In genomic region chr10:119445311-119445934, GRCh38 we compare ENCODE assay signal across 8 cellular contexts.
DNase-seq lines count a peak whose midpoint lies in the region; ATAC-seq and TF ChIP-seq lines count a peak whose summit lies in the region.

No MANE protein-coding gene starts in this region.

- intact Hi-C loops in Calu3 (cut with micrococcal nuclease; ENCODE audit: unreplicated experiment), result loop anchor here (2.0 to 5.0 kb wide), 2 partner anchors 42 to 247 kb away; no protein-coding TSS in a partner anchor
- intact Hi-C loops in breast epithelium (cut with DNase I; ENCODE audit: low total_unique reads), result loop anchor here (10.0 kb wide), 1 partner anchor 241 kb away; the partner anchor contains the start of gene GRK5

- BruUV-seq in Calu3 (replicated peaks; lab: Mats Ljungman, UMichigan), result no TSS peak

- H3K79me2 ChIP-seq in GM23248 (ENCODE audit: insufficient read depth), result no peaks in the 10 kb centered on the region

- CTCF ChIA-PET in Calu3 (lab: Charles Lee), result interaction anchor here (0.8 to 1.4 kb wide), 6 partner anchors 44 to 306 kb away, joined by 3 to 11 read pairs (median 5); partner anchors contain the start of gene GRK5

- H3K27ac Mint-ChIP-seq in Calu3 (ENCODE audit: unreplicated experiment), result no peak overlapping the region

- peaks cover 21% of the 10 kb centered on the region for H3K4me1 ChIP-seq in GM23248 (ENCODE audit: insufficient read depth)
- peaks cover 14% of the 10 kb centered on the region in 2 donors for H3K4me1 ChIP-seq in breast epithelium

- in situ Hi-C loops in GM23248 (cut with MboI), result no loop called here

- H3K27me3 Mint-ChIP-seq in Calu3 (ENCODE audit: unreplicated experiment), result no peaks in the 10 kb centered on the region

- 19 to 20% methylated on average over 10 of the region's 10 CpGs for WGBS in GM23248 (ENCODE audit: low coverage in 1 of 2, low lambda C conversion rate in 2 of 2, missing lambda C conversion rate in 2 of 2), 2 experiments

- no peaks in the 10 kb centered on the region for H3K9me3 Mint-ChIP-seq in Calu3 (ENCODE audit: low read depth, unreplicated experiment)

- no peak for ATAC-seq in GM19328 (IDR thresholded peaks at IDR 0.05; ENCODE audit: unreplicated experiment)

- peak; percentile 82 for DNase-seq in Calu3
- DNase-seq in GM23248, result peak; percentile 78
- peak; percentile 6 to 30 for DNase-seq in NCI-H1930 (lab: John Stamatoyannopoulos, UW)
- peak; percentile 74 to 89 for DNase-seq in breast epithelium (ENCODE audit: low spot score in 2 of 2)
- DNase-seq in inferior parietal cortex (ENCODE audit: extremely low spot score), result peak; percentile 85
- peak; percentile 91 for DNase-seq in stimulated activated CD4-positive, alpha-beta T cell treated with anti-CD3 and anti-CD28 coated beads, Interleukin-15, amount 100 ng/mL, for 24 hours

- TF ChIP-seq CTCF in Calu3 (IDR thresholded peaks at IDR 0.05; ENCODE audit: unreplicated experiment), result peak; percentile 69
- TF ChIP-seq CTCF in VCaP (conservative IDR thresholded peaks at IDR 0.05), result peak; percentile 89
- TF ChIP-seq CTCF in breast epithelium (IDR thresholded peaks at IDR 0.05), result peak; percentile 84 to 95 (median 92)

- no peaks in the 10 kb centered on the region for H3K9me2 ChIP-seq in GM23248 (ENCODE audit: insufficient read depth)

- no peaks in the 10 kb centered on the region for H3K36me3 Mint-ChIP-seq in Calu3 (ENCODE audit: insufficient read depth, unreplicated experiment)

- TF ChIP-seq POLR2A in breast epithelium (IDR thresholded peaks at IDR 0.05), result no peak

- H3K4me3 ChIP-seq in GM23248 (no peak overlapping the region), breast epithelium (no peak overlapping the region)

- 0 out of 2 replicates have a peak, but pooled peaks cover 9% of the 10 kb centered on the region for H3F3A ChIP-seq in GM23248 (ENCODE audit: insufficient read depth)

- H3K9me3 ChIP-seq in GM23248 (ENCODE audit: low read depth) (no peaks in the 10 kb centered on the region), breast epithelium (no peaks in the 10 kb centered on the region)

- H3K27ac ChIP-seq in GM23248 (no peak overlapping the region), VCaP (no peak overlapping the region), breast epithelium (peak overlapping the region in 1 of 2 donors; percentile 38)

- H3K4me2 ChIP-seq in GM23248 (ENCODE audit: unreplicated experiment), result no peak overlapping the region

- H3K4me3 Mint-ChIP-seq in Calu3 (ENCODE audit: low read depth, unreplicated experiment), result no peak overlapping the region

- H3K27me3 ChIP-seq in GM23248 (replicated peaks; ENCODE audit: insufficient read depth), result no peaks in the 10 kb centered on the region
- no peaks in the 10 kb centered on the region for H3K27me3 ChIP-seq in breast epithelium

- H4K20me1 ChIP-seq in GM23248 (ENCODE audit: insufficient read depth), result no peaks in the 10 kb centered on the region

- H3K36me3 ChIP-seq in GM23248 (ENCODE audit: low read depth), result no peaks in the 10 kb centered on the region
- H3K36me3 ChIP-seq in breast epithelium, result no peaks in the 10 kb centered on the region

- H3K9ac ChIP-seq in GM23248, result no peak overlapping the region

- H2AFZ ChIP-seq in GM23248, result no peak overlapping the region

- peaks cover 8% of the 10 kb centered on the region for H3K4me1 Mint-ChIP-seq in Calu3 (ENCODE audit: low read depth, unreplicated experiment)

Comparison
In these comparisons a context has a peak if more than half of its experiments do, and no peak if none do; other contexts are left out.
1. DNase-seq: peak in every context shown above with its lines; median percentile 91 in stimulated activated CD4-positive, alpha-beta T cell treated with anti-CD3 and anti-CD28 coated beads, Interleukin-15, amount 100 ng/mL, for 24 hours; 85 in inferior parietal cortex; 82 in Calu3; 82 in breast epithelium; 78 in GM23248; 18 in NCI-H1930.